14 cellular contexts compared by ENCODE assay signal in genomic region chr13:32125221-32125621, GRCh38.
DNase-seq lines count a peak whose midpoint lies in the region; FAIRE-seq and TF ChIP-seq lines count a peak whose summit lies in the region.
"Had no signal": no experiment of that assay in that cellular context is flagged by ENCODE, and none has a peak within 500 bp of the region (broad histone marks: within the 10 kb centered on the region; RNA-seq: fewer than 3 reads in every experiment).

No MANE protein-coding gene starts in this region.

- DNase-seq in EH (ENCODE audit: low read depth) (peak; percentile 99), RPMI7951 (ENCODE audit: low read depth) (peak; percentile 54), fibroblast of villous mesenchyme (ENCODE audit: low read depth) (peak; percentile 89), colonic mucosa (no peak), hepatic stellate cell (ENCODE audit: low spot score) (no peak), kidney (no peak)
- no peak for DNase-seq in activated CD8-positive, alpha-beta memory T cell treated with anti-CD3 and anti-CD28 coated beads for 24 hours
- DNase-seq: activated CD4-positive, CD25-positive, alpha-beta regulatory T cell treated with anti-CD3 and anti-CD28 coated beads, Interleukin-2, amount 50 U/mL, for 72 hours; activated T-cell treated with anti-CD3 and anti-CD28 coated beads, Interleukin-2, amount 50 U/mL, for 72 hours; stimulated activated CD4-positive, alpha-beta T cell treated with anti-CD3 and anti-CD28 coated beads, Interleukin-2, amount 100 ng/mL, for 24 hours had no signal

- H3K4me1 ChIP-seq in skeletal muscle satellite cell (ENCODE audit: control insufficient read depth, insufficient read depth, low read length) (peaks cover 26% of the 10 kb centered on the region), colonic mucosa (no peaks in the 10 kb centered on the region), kidney (ENCODE audit: control insufficient read depth in 1 of 2, insufficient read depth in 1 of 2, low read depth in 1 of 2, low read length in 2 of 2) (no peaks in the 10 kb centered on the region)
- H3K4me1 ChIP-seq: foreskin keratinocyte had no signal

- H3K9me3 ChIP-seq in skeletal muscle satellite cell (replicated peaks; ENCODE audit: low read length) (no peaks in the 10 kb centered on the region), colonic mucosa (no peaks in the 10 kb centered on the region), kidney (ENCODE audit: control insufficient read depth in 1 of 2, low read length in 2 of 2) (no peaks in the 10 kb centered on the region)

- peak overlapping the region; percentile 31 for H3K4me2 ChIP-seq in skeletal muscle satellite cell (ENCODE audit: low read length)

- TF ChIP-seq CTCF in fibroblast of villous mesenchyme (IDR thresholded peaks at IDR 0.05; ENCODE audit: insufficient read depth, low read depth, low read length) (no peak), colonic mucosa (IDR thresholded peaks at IDR 0.05) (no peak), kidney (IDR thresholded peaks at IDR 0.05; ENCODE audit: borderline replicate concordance, extremely low read depth, insufficient read depth) (no peak)

- intact Hi-C loops in colonic mucosa (cut with DNase I): no loop called here
- intact Hi-C loops in kidney (cut with DNase I): no loop called here

- peak overlapping the region; percentile 49 for H3K9ac ChIP-seq in skeletal muscle satellite cell (ENCODE audit: low read depth, low read length)
- no peak overlapping the region for H3K9ac ChIP-seq in colonic mucosa (ENCODE audit: low read depth in 2 of 2, low read length in 2 of 2)
- no peak overlapping the region for H3K9ac ChIP-seq in kidney (ENCODE audit: low read length in 2 of 2)

- no peak overlapping the region for H3K4me3 ChIP-seq in fibroblast of villous mesenchyme (ENCODE audit: low read depth, low read length)
- no peak overlapping the region for H3K4me3 ChIP-seq in skeletal muscle satellite cell (ENCODE audit: low read length)
- no peak overlapping the region for H3K4me3 ChIP-seq in colonic mucosa
- H3K4me3 ChIP-seq in kidney (ENCODE audit: low read length in 2 of 2): no peak overlapping the region

- H3K36me3 ChIP-seq in skeletal muscle satellite cell (ENCODE audit: insufficient read depth, low read length) (no peaks in the 10 kb centered on the region), colonic mucosa (no peaks in the 10 kb centered on the region), kidney (ENCODE audit: control insufficient read depth in 1 of 2, insufficient read depth in 2 of 2, low read length in 2 of 2) (no peaks in the 10 kb centered on the region)

- H3K27me3 ChIP-seq in skeletal muscle satellite cell (ENCODE audit: control insufficient read depth, insufficient read depth, low read length) (no peaks in the 10 kb centered on the region), colonic mucosa (no peaks in the 10 kb centered on the region)
- H3K27me3 ChIP-seq: foreskin keratinocyte had no signal

- H3K27ac ChIP-seq in colonic mucosa (no peak overlapping the region), kidney (ENCODE audit: low read depth in 2 of 2, low read length in 2 of 2) (no peak overlapping the region)
- H3K27ac ChIP-seq: foreskin keratinocyte had no signal

- no peak for FAIRE-seq in kidney (lab: Jason Lieb, UNC)
- FAIRE-seq: bronchial epithelial cell, H1 had no signal

Comparison
In these comparisons a context has a peak if more than half of its experiments do, and no peak if none do; other contexts are left out.
1. DNase-seq: peak in EH (single experiment), RPMI7951 (single experiment) and fibroblast of villous mesenchyme (single experiment); none in colonic mucosa (single experiment), activated CD8-positive, alpha-beta memory T cell treated with anti-CD3 and anti-CD28 coated beads for 24 hours (single experiment), hepatic stellate cell (single experiment) and kidney (single experiment).